19 cellular contexts compared by ENCODE assay signal in genomic region chr17:82949984-82950383, GRCh38.
DNase-seq lines count a peak whose midpoint lies in the region; ATAC-seq, FAIRE-seq and TF ChIP-seq lines count a peak whose summit lies in the region.
"Had no signal": no experiment of that assay in that cellular context is flagged by ENCODE, and none has a peak within 500 bp of the region (broad histone marks: within the 10 kb centered on the region; RNA-seq: fewer than 3 reads in every experiment).

No MANE protein-coding gene starts in this region.

- TF ChIP-seq POLR2A in erythroblast (IDR thresholded peaks at IDR 0.05; ENCODE audit: low read length): no peak

- no peaks in the 10 kb centered on the region for H3K36me3 ChIP-seq in kidney (ENCODE audit: control insufficient read depth in 1 of 2, insufficient read depth in 2 of 2, low read length in 2 of 2)
- H3K36me3 ChIP-seq: Peyer's patch had no signal

- ATAC-seq in left ventricle myocardium superior: no peak
- ATAC-seq in sciatic nerve: no peak
- no peak for ATAC-seq in HG02571 (IDR thresholded peaks at IDR 0.05; ENCODE audit: unreplicated experiment)
- ATAC-seq: Right ventricle myocardium inferior had no signal

- intact Hi-C loops in cardiac septum (cut with DNase I): no loop called here
- intact Hi-C loops in left ventricle myocardium superior (cut with micrococcal nuclease): no loop called here
- intact Hi-C loops in kidney (cut with DNase I): no loop called here
- intact Hi-C loops in sciatic nerve (cut with DNase I): no loop called here

- H3K4me1 ChIP-seq in kidney (ENCODE audit: control insufficient read depth in 1 of 2, insufficient read depth in 1 of 2, low read depth in 1 of 2, low read length in 2 of 2): no peaks in the 10 kb centered on the region
- H3K4me1 ChIP-seq: BLaER1 treated with 17β-estradiol and CSF1 and Interleukin-3, amounts not matched to agents 10 nM and 100 nM; Peyer's patch had no signal

- no peak overlapping the region for H3K4me3 ChIP-seq in kidney (ENCODE audit: low read length in 2 of 2)
- H3K4me3 ChIP-seq: BLaER1 treated with 17β-estradiol and CSF1 and Interleukin-3, amounts not matched to agents 10 nM and 100 nM; Peyer's patch had no signal

- H3K9me3 ChIP-seq in kidney (ENCODE audit: control insufficient read depth in 1 of 2, low read length in 2 of 2): peaks cover 7 to 16% of the 10 kb centered on the region in 2 donors

- H3K9ac ChIP-seq in kidney (ENCODE audit: low read length in 2 of 2): no peak overlapping the region
- H3K9ac ChIP-seq: BLaER1 treated with 17β-estradiol and CSF1 and Interleukin-3, amounts not matched to agents 10 nM and 100 nM had no signal

- no peak overlapping the region for H3K27ac ChIP-seq in kidney (ENCODE audit: low read depth in 2 of 2, low read length in 2 of 2)
- H3K27ac ChIP-seq: BLaER1 treated with 17β-estradiol and CSF1 and Interleukin-3, amounts not matched to agents 10 nM and 100 nM; Peyer's patch had no signal

- DNase-seq in cardiac septum (ENCODE audit: low spot score) (peak; percentile 43), left ventricle myocardium superior (no peak), kidney (peak; percentile 36), sciatic nerve (ENCODE audit: low spot score) (peak; percentile 33), medulla oblongata (ENCODE audit: extremely low spot score) (no peak), erythroblast (lab: John Stamatoyannopoulos, UW) (no peak)
- DNase-seq: DMS53, EL, GOT3, KG1, NCI-H1105 treated with DMSO at 0.1 percent for 48 hours, NCI-H1694, NCI-H2081 treated with DMSO at 0.1 percent for 48 hours, NCI-H446 treated with DMSO at 0.1 percent for 48 hours had no signal

- no peak for TF ChIP-seq CTCF in kidney (IDR thresholded peaks at IDR 0.05; ENCODE audit: borderline replicate concordance, extremely low read depth, insufficient read depth)

- FAIRE-seq in kidney (lab: Jason Lieb, UNC): no peak
- FAIRE-seq: GM12891 had no signal

Comparison
In these comparisons a context has a peak if more than half of its experiments do, and no peak if none do; other contexts are left out.
1. DNase-seq: peak in cardiac septum (single experiment), kidney (single experiment) and sciatic nerve (single experiment); none in left ventricle myocardium superior (single experiment), medulla oblongata (single experiment) and erythroblast (0 of 2).